ENCODE assay signal across 13 cellular contexts in genomic region chr15:45386420-45386819, GRCh38. TPM values are rescaled to one million over a fixed set of nuclear protein-coding genes. Genes with fewer than 3 reads are reported as not detected.
DNase-seq lines count a peak whose midpoint lies in the region; ATAC-seq and TF ChIP-seq lines count a peak whose summit lies in the region.
"Had no signal": no experiment of that assay in that cellular context is flagged by ENCODE, and none has a peak within 500 bp of the region (broad histone marks: within the 10 kb centered on the region; RNA-seq: fewer than 3 reads in every experiment).

No MANE protein-coding gene starts in this region.

- intact Hi-C loops in Right ventricle myocardium inferior (cut with DNase I) (loop anchor here (5.0 kb wide), 1 partner anchor 184 kb away; no protein-coding TSS in a partner anchor), cardiac septum (cut with DNase I) (no loop called here), left cardiac atrium (cut with DNase I) (no loop called here), ovary (cut with DNase I) (no loop called here)

- 3 to 10% (median 4%) methylated on average over 5 of the region's 5 CpGs for WGBS in ovary, 3 donors

- no peaks in the 10 kb centered on the region for H3K27me3 ChIP-seq in ovary
- H3K27me3 ChIP-seq: sigmoid colon had no signal

- no peak for TF ChIP-seq POLR2A in ovary (IDR thresholded peaks at IDR 0.05)

- H3K36me3 ChIP-seq in ovary = no peaks in the 10 kb centered on the region
- H3K36me3 ChIP-seq: sigmoid colon had no signal

- peak; percentile 86 for ATAC-seq in Right ventricle myocardium inferior
- ATAC-seq in left cardiac atrium = peak; percentile 92 to 93
- ATAC-seq in HG03432 (IDR thresholded peaks at IDR 0.05; ENCODE audit: unreplicated experiment) = no peak
- ATAC-seq in GM19035 (IDR thresholded peaks at IDR 0.05; ENCODE audit: unreplicated experiment) = no peak
- ATAC-seq: activated CD4-positive, alpha-beta T cell treated with anti-CD3 and anti-CD28 coated beads for 36 hours; activated naive CD8-positive, alpha-beta T cell treated with anti-CD3 and anti-CD28 coated beads, Interleukin-2, amount 50 U/mL, for 24 hours had no signal

- peak overlapping the region; percentile 25 to 63 for H3K27ac ChIP-seq in ovary

- H3K4me1 ChIP-seq in ovary (ENCODE audit: insufficient read depth) = peaks cover 10% of the 10 kb centered on the region

- TF ChIP-seq CTCF in ovary (IDR thresholded peaks at IDR 0.05) = no peak

- no peak overlapping the region for H3K4me3 ChIP-seq in ovary
- H3K4me3 ChIP-seq: sigmoid colon had no signal

- no peak for TF ChIP-seq EP300 in ovary (IDR thresholded peaks at IDR 0.05)

- DNase-seq in Right ventricle myocardium inferior (ENCODE audit: missing footprints) (no peak), cardiac septum (ENCODE audit: low spot score) (no peak), left cardiac atrium (no peak), ovary (peak; percentile 33 to 62 (median 46)), HuH-7 (ENCODE audit: low spot score) (no peak), AG08395 (ENCODE audit: low spot score) (no peak)
- DNase-seq: activated CD4-positive, alpha-beta T cell treated with anti-CD3 and anti-CD28 coated beads for 36 hours; activated naive CD8-positive, alpha-beta T cell treated with anti-CD3 and anti-CD28 coated beads, Interleukin-2, amount 50 U/mL, for 24 hours; activated T-cell treated with anti-CD3 and anti-CD28 coated beads, Interleukin-2, amount 50 U/mL, for 1 hour; HFFc6; sigmoid colon had no signal

- no peaks in the 10 kb centered on the region for H3K9me3 ChIP-seq in ovary
- H3K9me3 ChIP-seq: sigmoid colon had no signal

RNA-seq across cellular contexts. Expression of gene GATM, which starts 8.1 kb away (rescaled TPM):
- total RNA-seq in Right ventricle myocardium inferior (42.0 TPM), cardiac septum (40.0 TPM), left cardiac atrium (10 to 100 TPM; 32.9 to 47.4 TPM), ovary (100 to 1,000 TPM in 6 of 7 donors, 10 to 100 TPM in 1; 43.6 to 218 (median 160) TPM)
- 100 to 1,000 TPM; 104 to 116 TPM for polyA plus RNA-seq in ovary

Comparison
In these comparisons a context has a peak if more than half of its experiments do, and no peak if none do; other contexts are left out.
1. ATAC-seq: peak in Right ventricle myocardium inferior (single experiment) and left cardiac atrium (2 of 2); none in HG03432 (single experiment) and GM19035 (single experiment).
2. DNase-seq: peak in ovary (5 of 5); none in Right ventricle myocardium inferior (single experiment), cardiac septum (single experiment), left cardiac atrium (single experiment), HuH-7 (single experiment) and AG08395 (single experiment).